ENCODE assay signal across 10 cellular contexts in genomic region chr12:39144613-39145061, GRCh38.
DNase-seq lines count a peak whose midpoint lies in the region; ATAC-seq and TF ChIP-seq lines count a peak whose summit lies in the region.
"Had no signal": no experiment of that assay in that cellular context is flagged by ENCODE, and none has a peak within 500 bp of the region (broad histone marks: within the 10 kb centered on the region; RNA-seq: fewer than 3 reads in every experiment).

No MANE protein-coding gene starts in this region.

- DNase-seq in DMS53 (lab: John Stamatoyannopoulos, UW) (peak; percentile 36), DMS53 treated with DMSO at 0.1 percent for 48 hours (lab: John Stamatoyannopoulos, UW; ENCODE audit: unreplicated experiment) (no peak), fibroblast of the aortic adventitia (ENCODE audit: low read depth) (no peak), mucosa of descending colon (peak in 1 of 3 donors; percentile 46), upper lobe of right lung (no peak)
- DNase-seq in stimulated activated CD4-positive, alpha-beta T cell treated with anti-CD3 and anti-CD28 coated beads, Interleukin-12 subunit alpha, Interleukin-12 subunit beta, amount 100 ng/mL, for 4 hours = no peak
- DNase-seq: DMS79 had no signal

- H3K27me3 ChIP-seq in upper lobe of right lung = peaks cover 10% of the 10 kb centered on the region

- H3K36me3 Mint-ChIP-seq in stimulated activated memory B cell treated with anti-CD40 and anti-IgM and Interleukin-4, amounts not matched to agents 10 μg/mL and 1 μg/mL and 100 μg/mL, for 72 hours = peaks cover 4% of the 10 kb centered on the region

- no peak overlapping the region for H3K4me3 Mint-ChIP-seq in stimulated activated memory B cell treated with anti-CD40 and anti-IgM and Interleukin-4, amounts not matched to agents 10 μg/mL and 1 μg/mL and 100 μg/mL, for 72 hours

- peaks cover 19% of the 10 kb centered on the region for H3K27me3 Mint-ChIP-seq in stimulated activated memory B cell treated with anti-CD40 and anti-IgM and Interleukin-4, amounts not matched to agents 10 μg/mL and 1 μg/mL and 100 μg/mL, for 72 hours

- H3K9me3 ChIP-seq in mucosa of descending colon = peaks cover 2% of the 10 kb centered on the region
- no peaks in the 10 kb centered on the region for H3K9me3 ChIP-seq in upper lobe of right lung

- intact Hi-C loops in mucosa of descending colon (cut with DNase I, micrococcal nuclease) (loop anchor here (5.0 kb wide), 1 partner anchor 128 kb away; no protein-coding TSS in a partner anchor), upper lobe of right lung (cut with DNase I) (no loop called here)

- H3K36me3 ChIP-seq in mucosa of descending colon (ENCODE audit: low read depth) (no peaks in the 10 kb centered on the region), upper lobe of right lung (no peaks in the 10 kb centered on the region)

- H3K4me3 ChIP-seq in fibroblast of the aortic adventitia (ENCODE audit: low read depth, low read length) (peak overlapping the region; percentile 64), mucosa of descending colon (no peak overlapping the region), upper lobe of right lung (peak overlapping the region; percentile 58)

- TF ChIP-seq CTCF in fibroblast of the aortic adventitia (IDR thresholded peaks at IDR 0.05; ENCODE audit: insufficient read depth, low read length) (no peak), mucosa of descending colon (IDR thresholded peaks at IDR 0.05) (no peak), upper lobe of right lung (IDR thresholded peaks at IDR 0.05) (no peak)

- H3K27ac ChIP-seq in upper lobe of right lung = no peak overlapping the region
- H3K27ac ChIP-seq: 22Rv1 had no signal

- peaks cover 14% of the 10 kb centered on the region for H3K9me3 Mint-ChIP-seq in stimulated activated memory B cell treated with anti-CD40 and anti-IgM and Interleukin-4, amounts not matched to agents 10 μg/mL and 1 μg/mL and 100 μg/mL, for 72 hours

- H3K4me1 ChIP-seq in mucosa of descending colon (ENCODE audit: low read depth) (no peaks in the 10 kb centered on the region), upper lobe of right lung (no peaks in the 10 kb centered on the region)

- H3K4me1 Mint-ChIP-seq in stimulated activated memory B cell treated with anti-CD40 and anti-IgM and Interleukin-4, amounts not matched to agents 10 μg/mL and 1 μg/mL and 100 μg/mL, for 72 hours = no peaks in the 10 kb centered on the region

- ATAC-seq in mucosa of descending colon = peak; percentile 23
- ATAC-seq in upper lobe of right lung = peak; percentile 40
- no peak for ATAC-seq in GM21381 (IDR thresholded peaks at IDR 0.05; ENCODE audit: unreplicated experiment)
- ATAC-seq in stimulated activated memory B cell treated with anti-CD40 and anti-IgM and Interleukin-4, amounts not matched to agents 10 μg/mL and 1 μg/mL and 100 μg/mL, for 72 hours = no peak

- no peak overlapping the region for H3K27ac Mint-ChIP-seq in stimulated activated memory B cell treated with anti-CD40 and anti-IgM and Interleukin-4, amounts not matched to agents 10 μg/mL and 1 μg/mL and 100 μg/mL, for 72 hours

Comparison
In these comparisons a context has a peak if more than half of its experiments do, and no peak if none do; other contexts are left out.
1. ATAC-seq: peak in mucosa of descending colon (single experiment) and upper lobe of right lung (single experiment); none in GM21381 (single experiment) and stimulated activated memory B cell treated with anti-CD40 and anti-IgM and Interleukin-4, amounts not matched to agents 10 μg/mL and 1 μg/mL and 100 μg/mL, for 72 hours (single experiment).